Comparison of ENCODE assay signal across 2 cellular contexts in genomic region chr4:145951931-145952330, GRCh38.
TF ChIP-seq lines count a peak whose summit lies in the region.

No MANE protein-coding gene starts in this region.

TF ChIP-seq in SK-N-SH, 30 proteins besides CTCF, POLR2A, EP300 and RAD21:
- TF ChIP-seq RFX5 (IDR thresholded peaks at IDR 0.05; ENCODE audit: low read length) (no peak), TEAD4 (IDR thresholded peaks at IDR 0.05; ENCODE audit: borderline replicate concordance, insufficient read depth) (no peak), CHD2 (IDR thresholded peaks at IDR 0.05; ENCODE audit: low read length, partially characterized antibody) (no peak), ZBTB33 (IDR thresholded peaks at IDR 0.05; ENCODE audit: borderline replicate concordance, low read depth) (no peak), PBX3 (IDR thresholded peaks at IDR 0.05) (no peak), RCOR1 (IDR thresholded peaks at IDR 0.05; ENCODE audit: low read length) (no peak), SMC3 (IDR thresholded peaks at IDR 0.05; ENCODE audit: low read depth, low read length) (no peak)

TF ChIP-seq in endothelial cell of umbilical vein, 7 proteins besides CTCF, POLR2A, EP300 and RAD21:
- no peak for TF ChIP-seq MYC (IDR thresholded peaks at IDR 0.05; ENCODE audit: low read depth, low read length)
- no peak for TF ChIP-seq FOS (IDR thresholded peaks at IDR 0.05; ENCODE audit: borderline replicate concordance, insufficient read depth, low read length)
- TF ChIP-seq GATA2 (IDR thresholded peaks at IDR 0.05; ENCODE audit: insufficient read depth, insufficient read length, low read depth, low read length): no peak
- no peak for TF ChIP-seq EZH2 (IDR thresholded peaks at IDR 0.05; ENCODE audit: borderline replicate concordance, low read depth, low read length, severe bottlenecking)
